Comparison of ENCODE assay signal across 21 cellular contexts in genomic region chr17:55588858-55589257, GRCh38.
A peak's percentile ranks its signal among the peaks of the same experiment; 100 is the strongest.
DNase-seq lines count a peak whose midpoint lies in the region; ATAC-seq and TF ChIP-seq lines count a peak whose summit lies in the region.
"Had no signal": no experiment of that assay in that cellular context is flagged by ENCODE, and none has a peak within 500 bp of the region (broad histone marks: within the 10 kb centered on the region; RNA-seq: fewer than 3 reads in every experiment).

No MANE protein-coding gene starts in this region.

- no peak overlapping the region for H3K27ac ChIP-seq in Karpas-422 (ENCODE audit: low read length)

- H3K9me2 ChIP-seq in Karpas-422 (replicated peaks; ENCODE audit: insufficient read depth, low read length) = no peaks in the 10 kb centered on the region

- peaks cover 4% of the 10 kb centered on the region for H3K27me3 Mint-ChIP-seq in nephron progenitor cell (ENCODE audit: low read depth, poor library complexity)
- H3K27me3 Mint-ChIP-seq: CD4-positive, alpha-beta memory T cell had no signal

- no peaks in the 10 kb centered on the region for H3K27me3 ChIP-seq in Karpas-422 (ENCODE audit: low read length)

- H3K9me3 ChIP-seq in Karpas-422 (ENCODE audit: low read length) = no peaks in the 10 kb centered on the region

- peak; percentile 38 for DNase-seq in AG08395 (ENCODE audit: low spot score)
- DNase-seq in RPMI7951 (ENCODE audit: low read depth) = peak; percentile 52
- peak; percentile 93 for DNase-seq in fibroblast of peridontal ligament (ENCODE audit: extremely low read depth)
- no peak for DNase-seq in nephron progenitor cell
- no peak for DNase-seq in NCI-H1105 treated with DMSO at 0.1 percent for 48 hours (lab: John Stamatoyannopoulos, UW)
- no peak for DNase-seq in GM19238 (ENCODE audit: insufficient read length, low spot score)
- DNase-seq in Karpas-422 = no peak
- DNase-seq: ACHN; activated CD4-positive, alpha-beta T cell treated with anti-CD3 and anti-CD28 coated beads for 1 hour; CD4-positive, alpha-beta memory T cell; KBM-7; natural killer cell; NCI-H2029 treated with DMSO at 0.1 percent for 48 hours; NCI-H446 treated with DMSO at 0.1 percent for 48 hours; NK-92 treated with Interleukin-12 subunit alpha and Interleukin-12 subunit beta, amount 100 ng/mL, for 24 hours; stimulated activated CD4-positive, alpha-beta T cell treated with anti-CD3 and anti-CD28 coated beads, Interleukin-4, amount 100 ng/mL, for 1 hour; substantia nigra had no signal

- peaks cover 8% of the 10 kb centered on the region for H3K9me3 Mint-ChIP-seq in nephron progenitor cell
- H3K9me3 Mint-ChIP-seq: dendritic cell treated with granulocyte-macrophage colony-stimulating factor and Interleukin-4, amounts not matched to agents 40 ng/mL and 50 ng/mL, for 4 days had no signal

- H3K4me2 ChIP-seq in Karpas-422 (ENCODE audit: low read depth, low read length, poor library complexity, severe bottlenecking) = no peak overlapping the region

- no peaks in the 10 kb centered on the region for H4K20me1 ChIP-seq in Karpas-422 (ENCODE audit: insufficient read depth, low read depth, low read length)

- H3K4me3 ChIP-seq in Karpas-422 (ENCODE audit: low read length) = no peak overlapping the region
- H3K4me3 ChIP-seq: skin epidermis had no signal

- peak overlapping the region; percentile 70 for H3K27ac Mint-ChIP-seq in nephron progenitor cell
- H3K27ac Mint-ChIP-seq: activated naive CD8-positive, alpha-beta T cell; CD4-positive, alpha-beta memory T cell; dendritic cell treated with granulocyte-macrophage colony-stimulating factor and Interleukin-4, amounts not matched to agents 40 ng/mL and 50 ng/mL, for 4 days; natural killer cell had no signal

- H3K4me3 Mint-ChIP-seq in nephron progenitor cell = no peak overlapping the region
- H3K4me3 Mint-ChIP-seq: activated naive CD8-positive, alpha-beta T cell; CD4-positive, alpha-beta memory T cell; dendritic cell treated with granulocyte-macrophage colony-stimulating factor and Interleukin-4, amounts not matched to agents 40 ng/mL and 50 ng/mL, for 4 days; natural killer cell had no signal

- H3K36me3 ChIP-seq in Karpas-422 (ENCODE audit: insufficient read depth, low read length) = no peaks in the 10 kb centered on the region

- H2AFZ ChIP-seq in Karpas-422 (ENCODE audit: low read length) = no peak overlapping the region

- TF ChIP-seq CTCF in nephron progenitor cell (IDR thresholded peaks at IDR 0.05) = no peak

- H3K79me2 ChIP-seq in Karpas-422 (ENCODE audit: low read length) = no peaks in the 10 kb centered on the region

- no peak overlapping the region for H3K9ac ChIP-seq in Karpas-422 (ENCODE audit: low read length)

- no peaks in the 10 kb centered on the region for H3K36me3 Mint-ChIP-seq in nephron progenitor cell (ENCODE audit: low read depth)
- H3K36me3 Mint-ChIP-seq: activated naive CD8-positive, alpha-beta T cell; CD4-positive, alpha-beta memory T cell; natural killer cell had no signal

- ATAC-seq in HG03439 (IDR thresholded peaks at IDR 0.05; ENCODE audit: unreplicated experiment) = no peak
- ATAC-seq: natural killer cell had no signal

- no peaks in the 10 kb centered on the region for H3K4me1 ChIP-seq in Karpas-422 (ENCODE audit: low read length)

- peaks cover 28% of the 10 kb centered on the region for H3K4me1 Mint-ChIP-seq in nephron progenitor cell
- H3K4me1 Mint-ChIP-seq: natural killer cell had no signal

Comparison
In these comparisons a context has a peak if more than half of its experiments do, and no peak if none do; other contexts are left out.
1. DNase-seq: peak in AG08395 (single experiment), RPMI7951 (single experiment) and fibroblast of peridontal ligament (single experiment); none in nephron progenitor cell (single experiment), NCI-H1105 treated with DMSO at 0.1 percent for 48 hours (single experiment), GM19238 (single experiment) and Karpas-422 (single experiment).